8 cellular contexts compared by ENCODE assay signal in genomic region chr15:34366271-34367043, GRCh38. TPM values are rescaled to one million over a fixed set of nuclear protein-coding genes. Genes with fewer than 3 reads are reported as not detected.
DNase-seq lines count a peak whose midpoint lies in the region; ATAC-seq and FAIRE-seq lines count a peak whose summit lies in the region.

No MANE protein-coding gene starts in this region.

- H3K4me3 ChIP-seq in small intestine (ENCODE audit: low read depth in 1 of 2, low read length in 2 of 2): peak overlapping the region; percentile 74 to 90

- no peak for FAIRE-seq in small intestine (lab: Jason Lieb, UNC)

- 0 to 1% (median 0%) methylated on average over 29 to 36 of the region's 36 CpGs for WGBS in small intestine, 3 donors

- H3K36me3 ChIP-seq in small intestine (ENCODE audit: control insufficient read depth in 2 of 2, insufficient read depth in 2 of 2, low read length in 2 of 2): no peaks in the 10 kb centered on the region

- ATAC-seq in GM18907 (IDR thresholded peaks at IDR 0.05; ENCODE audit: unreplicated experiment): peak; percentile 1
- ATAC-seq in GM18867 (IDR thresholded peaks at IDR 0.05; ENCODE audit: unreplicated experiment): no peak

- H3K27me3 ChIP-seq in small intestine (ENCODE audit: control insufficient read depth in 2 of 2, insufficient read depth in 2 of 2, low read length in 2 of 2): no peaks in the 10 kb centered on the region

- H3K27ac ChIP-seq in caudate nucleus (ENCODE audit: low read depth, low read length) (peak overlapping the region; percentile 80), small intestine (ENCODE audit: low read depth in 1 of 2, low read length in 1 of 2) (peak overlapping the region; percentile 72 to 75)

- no peaks in the 10 kb centered on the region for H3K9me3 ChIP-seq in small intestine (ENCODE audit: control insufficient read depth, low read depth)

- peaks cover 0 to 3% of the 10 kb centered on the region in 2 donors for H3K4me1 ChIP-seq in small intestine (ENCODE audit: control insufficient read depth in 2 of 2, insufficient read depth in 1 of 2, low read depth in 1 of 2, low read length in 1 of 2)

- DNase-seq in A172 (ENCODE audit: low spot score): peak; percentile 51
- peak; percentile 31 for DNase-seq in NCI-H146 treated with DMSO at 0.1 percent for 48 hours (lab: John Stamatoyannopoulos, UW; ENCODE audit: unreplicated experiment)
- peak; percentile 74 for DNase-seq in UCSD-AML1 (lab: John Stamatoyannopoulos, UW; ENCODE audit: unreplicated experiment)
- peak in 47 of 61 donors; percentile 7 to 78 (median 39) for DNase-seq in caudate nucleus (lab: John Stamatoyannopoulos, UW)
- peak; percentile 20 for DNase-seq in iris pigment epithelial cell (ENCODE audit: low read depth)
- peak; percentile 89 for DNase-seq in small intestine

RNA-seq across cellular contexts. Expression of gene LPCAT4, which starts 0.5 kb away (rescaled TPM):
- 8.9 and 9.8 TPM in 2 replicates for total RNA-seq in A172 (2014; rRNA removed; shearing (Covaris generic))
- polyA plus RNA-seq in small intestine: 10 to 100 TPM; 19.7 to 85.0 (median 79.8) TPM

RNA-seq across cellular contexts. Expression of gene NUTM1, which starts 23.3 kb away (rescaled TPM):
- not detected in 2 replicates for total RNA-seq in A172 (2014; rRNA removed; shearing (Covaris generic))
- under 1 TPM in 1 of 3 donors, not detected in 2; 0.01 TPM for polyA plus RNA-seq in small intestine

RNA-seq across cellular contexts. Expression of gene NOP10, which starts 23.5 kb away (rescaled TPM):
- 341 and 382 TPM in 2 replicates for total RNA-seq in A172 (2014; rRNA removed; shearing (Covaris generic))
- 100 to 1,000 TPM; 257 to 422 (median 418) TPM for polyA plus RNA-seq in small intestine

RNA-seq across cellular contexts. Expression of gene SLC12A6, which starts 28.9 kb away (rescaled TPM):
- 5.7 and 7.6 TPM in 2 replicates for total RNA-seq in A172 (2014; rRNA removed; shearing (Covaris generic))
- polyA plus RNA-seq in small intestine: 1 to 10 TPM; 3.5 to 6.5 (median 5.1) TPM

Comparison
In these comparisons a context has a peak if more than half of its experiments do, and no peak if none do; other contexts are left out.
1. DNase-seq: peak in every context shown above with its lines; median percentile 89 in small intestine; 74 in UCSD-AML1; 51 in A172; 39 in caudate nucleus; 31 in NCI-H146 treated with DMSO at 0.1 percent for 48 hours; 20 in iris pigment epithelial cell.